ENCODE assay signal across 13 cellular contexts in the genomic region with DNA sequence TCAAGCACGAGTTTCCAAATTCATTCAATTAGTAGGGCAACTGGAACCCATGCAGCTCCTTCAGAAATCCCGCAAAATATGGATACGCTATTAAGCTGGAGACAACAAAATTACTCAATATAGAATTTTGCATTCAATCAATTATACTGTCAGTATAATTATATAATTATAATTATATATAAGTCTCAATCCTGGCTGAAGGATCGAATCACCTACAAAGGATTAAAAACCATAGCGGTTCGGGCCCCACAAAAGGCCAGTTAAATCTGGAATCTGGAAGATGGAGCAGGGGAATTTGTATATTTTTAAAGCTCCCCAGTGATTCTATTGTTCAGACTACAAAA.
"Had no signal": no experiment of that assay in that cellular context is flagged by ENCODE, and none has a peak within 500 bp of the region (broad histone marks: within the 10 kb centered on the region; RNA-seq: fewer than 3 reads in every experiment).

No MANE protein-coding gene starts in this region.

- DNase-seq: activated B cell treated with CpG ODN at 0.5 μM for 24 hours; activated effector memory CD4-positive, alpha-beta T cell treated with Interleukin-2 at 50 U/mL for 16 hours; cerebellar nuclear complex; natural killer cell had no signal

- H3K4me3 ChIP-seq: psoas muscle, transverse colon had no signal

- H3K27ac ChIP-seq: brain microvascular endothelial cell, psoas muscle, transverse colon had no signal

- H3K27ac Mint-ChIP-seq: activated B cell treated with CpG ODN at 0.5 μM for 24 hours; activated CD4-positive, alpha-beta T cell treated with anti-CD3 and anti-CD28 coated beads, Interleukin-2, amount 10 ng/mL, durations not matched to agents 7 days and 5 days; activated CD8-positive, alpha-beta memory T cell treated with anti-CD3 and anti-CD28 coated beads, Interleukin-2, amount 10 ng/mL, durations not matched to agents 7 days and 5 days; activated naive CD4-positive, alpha-beta T cell treated with anti-CD3 and anti-CD28 coated beads, Interleukin-2, amount 50 U/mL, for 72 hours; activated T-cell treated with anti-CD3 and anti-CD28 coated beads, Interleukin-2, amount 50 U/mL, for 24 hours; natural killer cell; stimulated activated naive B cell treated with anti-CD40 and anti-IgM and Interleukin-4, amounts not matched to agents 10 μg/mL and 1 μg/mL and 100 μg/mL, for 72 hours had no signal

- H3K36me3 Mint-ChIP-seq: activated CD8-positive, alpha-beta memory T cell treated with anti-CD3 and anti-CD28 coated beads, Interleukin-2, amount 10 ng/mL, durations not matched to agents 7 days and 5 days; activated naive CD4-positive, alpha-beta T cell treated with anti-CD3 and anti-CD28 coated beads, Interleukin-2, amount 50 U/mL, for 72 hours; natural killer cell; stimulated activated naive B cell treated with anti-CD40 and anti-IgM and Interleukin-4, amounts not matched to agents 10 μg/mL and 1 μg/mL and 100 μg/mL, for 72 hours had no signal

- H3K4me1 ChIP-seq: psoas muscle had no signal

- H3K9me3 Mint-ChIP-seq: activated B cell treated with CpG ODN at 0.5 μM for 24 hours; activated CD4-positive, alpha-beta T cell treated with anti-CD3 and anti-CD28 coated beads, Interleukin-2, amount 10 ng/mL, durations not matched to agents 7 days and 5 days; activated naive CD4-positive, alpha-beta T cell treated with anti-CD3 and anti-CD28 coated beads, Interleukin-2, amount 50 U/mL, for 72 hours; activated T-cell treated with anti-CD3 and anti-CD28 coated beads, Interleukin-2, amount 50 U/mL, for 24 hours; natural killer cell; stimulated activated naive B cell treated with anti-CD40 and anti-IgM and Interleukin-4, amounts not matched to agents 10 μg/mL and 1 μg/mL and 100 μg/mL, for 72 hours had no signal

- H3K4me3 Mint-ChIP-seq: activated B cell treated with CpG ODN at 0.5 μM for 24 hours; activated CD4-positive, alpha-beta T cell treated with anti-CD3 and anti-CD28 coated beads, Interleukin-2, amount 10 ng/mL, durations not matched to agents 7 days and 5 days; activated CD8-positive, alpha-beta memory T cell treated with anti-CD3 and anti-CD28 coated beads, Interleukin-2, amount 10 ng/mL, durations not matched to agents 7 days and 5 days; activated T-cell treated with anti-CD3 and anti-CD28 coated beads, Interleukin-2, amount 50 U/mL, for 24 hours; natural killer cell; stimulated activated naive B cell treated with anti-CD40 and anti-IgM and Interleukin-4, amounts not matched to agents 10 μg/mL and 1 μg/mL and 100 μg/mL, for 72 hours had no signal

- H3K36me3 ChIP-seq: brain microvascular endothelial cell, transverse colon had no signal

- H3K9me3 ChIP-seq: psoas muscle, transverse colon had no signal

- FAIRE-seq: TTC549 had no signal
